1 cellular context compared by ENCODE assay signal in the genomic region with DNA sequence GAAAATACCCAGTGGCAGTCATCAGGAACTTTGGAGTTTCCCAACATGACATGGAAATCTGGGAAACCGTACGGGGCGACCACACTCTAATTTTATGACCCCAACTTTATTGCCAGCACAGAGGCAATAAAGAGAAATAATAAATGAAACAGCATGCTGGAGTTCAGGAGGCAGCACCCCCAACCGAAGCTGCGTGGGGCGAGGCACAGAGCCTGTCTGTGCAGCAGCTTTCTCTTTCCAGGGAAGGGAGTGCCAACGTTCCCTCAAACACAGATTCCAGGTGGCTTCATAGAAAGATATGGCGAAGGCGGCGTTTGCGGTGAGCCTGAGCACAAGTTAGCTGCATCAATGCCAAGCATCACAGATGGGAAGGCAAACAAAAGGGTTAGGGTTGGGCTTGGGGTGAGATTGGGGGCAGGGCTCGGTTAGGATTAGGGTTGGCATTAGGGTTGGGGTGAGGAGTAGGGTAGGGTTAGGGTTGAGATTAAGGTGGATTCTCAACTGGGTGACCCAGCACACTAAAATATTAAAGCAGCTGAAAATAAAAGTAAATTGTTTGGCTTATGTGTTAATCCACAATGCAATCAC.
TF ChIP-seq lines count a peak whose summit lies in the region.

No MANE protein-coding gene starts in this region.

TF ChIP-seq in HEK293, 187 proteins besides CTCF, POLR2A, EP300 and RAD21 (continued from another document):
- TF ChIP-seq, protein P1, sequence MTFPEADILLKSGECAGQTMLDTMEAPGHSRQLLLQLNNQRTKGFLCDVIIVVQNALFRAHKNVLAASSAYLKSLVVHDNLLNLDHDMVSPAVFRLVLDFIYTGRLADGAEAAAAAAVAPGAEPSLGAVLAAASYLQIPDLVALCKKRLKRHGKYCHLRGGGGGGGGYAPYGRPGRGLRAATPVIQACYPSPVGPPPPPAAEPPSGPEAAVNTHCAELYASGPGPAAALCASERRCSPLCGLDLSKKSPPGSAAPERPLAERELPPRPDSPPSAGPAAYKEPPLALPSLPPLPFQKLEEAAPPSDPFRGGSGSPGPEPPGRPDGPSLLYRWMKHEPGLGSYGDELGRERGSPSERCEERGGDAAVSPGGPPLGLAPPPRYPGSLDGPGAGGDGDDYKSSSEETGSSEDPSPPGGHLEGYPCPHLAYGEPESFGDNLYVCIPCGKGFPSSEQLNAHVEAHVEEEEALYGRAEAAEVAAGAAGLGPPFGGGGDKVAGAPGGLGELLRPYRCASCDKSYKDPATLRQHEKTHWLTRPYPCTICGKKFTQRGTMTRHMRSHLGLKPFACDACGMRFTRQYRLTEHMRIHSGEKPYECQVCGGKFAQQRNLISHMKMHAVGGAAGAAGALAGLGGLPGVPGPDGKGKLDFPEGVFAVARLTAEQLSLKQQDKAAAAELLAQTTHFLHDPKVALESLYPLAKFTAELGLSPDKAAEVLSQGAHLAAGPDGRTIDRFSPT (tag by site-specific recombination; IDR thresholded peaks at IDR 0.05): no peak
- TF ChIP-seq, protein P2, sequence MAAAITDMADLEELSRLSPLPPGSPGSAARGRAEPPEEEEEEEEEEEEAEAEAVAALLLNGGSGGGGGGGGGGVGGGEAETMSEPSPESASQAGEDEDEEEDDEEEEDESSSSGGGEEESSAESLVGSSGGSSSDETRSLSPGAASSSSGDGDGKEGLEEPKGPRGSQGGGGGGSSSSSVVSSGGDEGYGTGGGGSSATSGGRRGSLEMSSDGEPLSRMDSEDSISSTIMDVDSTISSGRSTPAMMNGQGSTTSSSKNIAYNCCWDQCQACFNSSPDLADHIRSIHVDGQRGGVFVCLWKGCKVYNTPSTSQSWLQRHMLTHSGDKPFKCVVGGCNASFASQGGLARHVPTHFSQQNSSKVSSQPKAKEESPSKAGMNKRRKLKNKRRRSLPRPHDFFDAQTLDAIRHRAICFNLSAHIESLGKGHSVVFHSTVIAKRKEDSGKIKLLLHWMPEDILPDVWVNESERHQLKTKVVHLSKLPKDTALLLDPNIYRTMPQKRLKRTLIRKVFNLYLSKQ (tag by site-specific recombination; IDR thresholded peaks at IDR 0.05; ENCODE audit: borderline replicate concordance): no peak
- TF ChIP-seq ZNF549 (tag by site-specific recombination; IDR thresholded peaks at IDR 0.05): no peak
- TF ChIP-seq, protein P3, sequence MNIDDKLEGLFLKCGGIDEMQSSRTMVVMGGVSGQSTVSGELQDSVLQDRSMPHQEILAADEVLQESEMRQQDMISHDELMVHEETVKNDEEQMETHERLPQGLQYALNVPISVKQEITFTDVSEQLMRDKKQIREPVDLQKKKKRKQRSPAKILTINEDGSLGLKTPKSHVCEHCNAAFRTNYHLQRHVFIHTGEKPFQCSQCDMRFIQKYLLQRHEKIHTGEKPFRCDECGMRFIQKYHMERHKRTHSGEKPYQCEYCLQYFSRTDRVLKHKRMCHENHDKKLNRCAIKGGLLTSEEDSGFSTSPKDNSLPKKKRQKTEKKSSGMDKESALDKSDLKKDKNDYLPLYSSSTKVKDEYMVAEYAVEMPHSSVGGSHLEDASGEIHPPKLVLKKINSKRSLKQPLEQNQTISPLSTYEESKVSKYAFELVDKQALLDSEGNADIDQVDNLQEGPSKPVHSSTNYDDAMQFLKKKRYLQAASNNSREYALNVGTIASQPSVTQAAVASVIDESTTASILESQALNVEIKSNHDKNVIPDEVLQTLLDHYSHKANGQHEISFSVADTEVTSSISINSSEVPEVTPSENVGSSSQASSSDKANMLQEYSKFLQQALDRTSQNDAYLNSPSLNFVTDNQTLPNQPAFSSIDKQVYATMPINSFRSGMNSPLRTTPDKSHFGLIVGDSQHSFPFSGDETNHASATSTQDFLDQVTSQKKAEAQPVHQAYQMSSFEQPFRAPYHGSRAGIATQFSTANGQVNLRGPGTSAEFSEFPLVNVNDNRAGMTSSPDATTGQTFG (tag by site-specific recombination; IDR thresholded peaks at IDR 0.05; ENCODE audit: borderline replicate concordance): no peak
- TF ChIP-seq ZNF23 (tag by site-specific recombination; IDR thresholded peaks at IDR 0.05; ENCODE audit: borderline replicate concordance): no peak
- TF ChIP-seq ZBTB20 (tag by site-specific recombination; IDR thresholded peaks at IDR 0.05): peak; percentile 64
- TF ChIP-seq ZNF449 (tag by site-specific recombination; IDR thresholded peaks at IDR 0.05): peak; percentile 31; the same call in 1 of the 2 replicates
- no peak for TF ChIP-seq SALL2 (tag by site-specific recombination; IDR thresholded peaks at IDR 0.05; ENCODE audit: borderline replicate concordance)
- no peak for TF ChIP-seq ZNF121 (tag by site-specific recombination; IDR thresholded peaks at IDR 0.05)
- TF ChIP-seq ZIC2 (tag by site-specific recombination; IDR thresholded peaks at IDR 0.05): peak; percentile 89
- TF ChIP-seq TSHZ1 (tag by site-specific recombination; IDR thresholded peaks at IDR 0.05; ENCODE audit: borderline replicate concordance): no peak
- TF ChIP-seq ZNF404 (tag by site-specific recombination; IDR thresholded peaks at IDR 0.05): no peak
- no peak for TF ChIP-seq ZNF16 (tag by site-specific recombination; IDR thresholded peaks at IDR 0.05; ENCODE audit: low read depth)
- no peak for TF ChIP-seq ZNF280D (tag by site-specific recombination; IDR thresholded peaks at IDR 0.05)
- TF ChIP-seq ZNF837 (tag by site-specific recombination; IDR thresholded peaks at IDR 0.05): no peak
TF ChIP-seq in HEK293: peak in this region for 4.
